In genomic region chr6:135608031-135608430, GRCh38 we compare ENCODE assay signal across 23 cellular contexts.
"Had no signal": no experiment of that assay in that cellular context is flagged by ENCODE, and none has a peak within 500 bp of the region (broad histone marks: within the 10 kb centered on the region; RNA-seq: fewer than 3 reads in every experiment).

No MANE protein-coding gene starts in this region.

- FAIRE-seq: HepG2, RCC 7860 had no signal

- H3K9ac ChIP-seq: KMS-11 had no signal

- DNase-seq: IMR-90, Kasumi-1, MM.1S, NCI-H1092 treated with DMSO at 0.1 percent for 48 hours, NCI-H1436, NCI-H187, NCI-H2029, NCI-H2081 treated with DMSO at 0.1 percent for 48 hours, NCI-H2171, NCI-H226, NCI-H446, NCI-H510A, NCI-H524 treated with DMSO at 0.1 percent for 48 hours, NCI-H69, NCI-H774, Right ventricle myocardium superior, RPMI8226, SIG-M5 had no signal

- H3K27ac ChIP-seq: KMS-11, SJSA1, SK-N-MC had no signal

- H3K4me2 ChIP-seq: KMS-11 had no signal

- H3K9me3 ChIP-seq: SJSA1 had no signal

- H3K4me1 ChIP-seq: SJSA1 had no signal

- H3K4me3 ChIP-seq: SJSA1, SK-N-MC had no signal

- H3K27me3 ChIP-seq: SJSA1 had no signal

- H3K36me3 ChIP-seq: SJSA1 had no signal

- ATAC-seq: HepG2 had no signal
